1 cellular context compared by ENCODE assay signal in the genomic region with DNA sequence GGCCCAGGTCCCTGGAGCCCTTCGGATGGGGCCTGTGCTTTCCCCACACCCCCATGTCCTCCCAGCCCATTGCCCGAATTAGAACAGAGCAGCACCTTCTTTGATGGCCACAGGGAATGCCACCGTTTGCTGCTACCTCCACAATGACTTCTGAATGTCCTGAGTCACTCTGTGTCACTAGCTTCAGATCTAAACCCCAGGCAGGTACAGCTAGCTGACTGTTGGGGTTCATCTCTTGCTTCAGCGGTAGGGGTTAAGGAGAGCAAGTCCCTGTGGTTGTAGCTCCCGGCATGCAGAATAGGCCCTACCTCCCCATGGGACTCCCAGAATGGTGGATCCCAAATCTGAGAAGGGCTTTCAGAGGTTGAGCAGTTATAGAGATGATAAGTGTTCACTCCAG.
TF ChIP-seq lines count a peak whose summit lies in the region.

No MANE protein-coding gene starts in this region.

TF ChIP-seq in GM23338, 12 proteins besides CTCF, POLR2A, EP300 and RAD21 (continued from another document):
- TF ChIP-seq, protein P1, sequence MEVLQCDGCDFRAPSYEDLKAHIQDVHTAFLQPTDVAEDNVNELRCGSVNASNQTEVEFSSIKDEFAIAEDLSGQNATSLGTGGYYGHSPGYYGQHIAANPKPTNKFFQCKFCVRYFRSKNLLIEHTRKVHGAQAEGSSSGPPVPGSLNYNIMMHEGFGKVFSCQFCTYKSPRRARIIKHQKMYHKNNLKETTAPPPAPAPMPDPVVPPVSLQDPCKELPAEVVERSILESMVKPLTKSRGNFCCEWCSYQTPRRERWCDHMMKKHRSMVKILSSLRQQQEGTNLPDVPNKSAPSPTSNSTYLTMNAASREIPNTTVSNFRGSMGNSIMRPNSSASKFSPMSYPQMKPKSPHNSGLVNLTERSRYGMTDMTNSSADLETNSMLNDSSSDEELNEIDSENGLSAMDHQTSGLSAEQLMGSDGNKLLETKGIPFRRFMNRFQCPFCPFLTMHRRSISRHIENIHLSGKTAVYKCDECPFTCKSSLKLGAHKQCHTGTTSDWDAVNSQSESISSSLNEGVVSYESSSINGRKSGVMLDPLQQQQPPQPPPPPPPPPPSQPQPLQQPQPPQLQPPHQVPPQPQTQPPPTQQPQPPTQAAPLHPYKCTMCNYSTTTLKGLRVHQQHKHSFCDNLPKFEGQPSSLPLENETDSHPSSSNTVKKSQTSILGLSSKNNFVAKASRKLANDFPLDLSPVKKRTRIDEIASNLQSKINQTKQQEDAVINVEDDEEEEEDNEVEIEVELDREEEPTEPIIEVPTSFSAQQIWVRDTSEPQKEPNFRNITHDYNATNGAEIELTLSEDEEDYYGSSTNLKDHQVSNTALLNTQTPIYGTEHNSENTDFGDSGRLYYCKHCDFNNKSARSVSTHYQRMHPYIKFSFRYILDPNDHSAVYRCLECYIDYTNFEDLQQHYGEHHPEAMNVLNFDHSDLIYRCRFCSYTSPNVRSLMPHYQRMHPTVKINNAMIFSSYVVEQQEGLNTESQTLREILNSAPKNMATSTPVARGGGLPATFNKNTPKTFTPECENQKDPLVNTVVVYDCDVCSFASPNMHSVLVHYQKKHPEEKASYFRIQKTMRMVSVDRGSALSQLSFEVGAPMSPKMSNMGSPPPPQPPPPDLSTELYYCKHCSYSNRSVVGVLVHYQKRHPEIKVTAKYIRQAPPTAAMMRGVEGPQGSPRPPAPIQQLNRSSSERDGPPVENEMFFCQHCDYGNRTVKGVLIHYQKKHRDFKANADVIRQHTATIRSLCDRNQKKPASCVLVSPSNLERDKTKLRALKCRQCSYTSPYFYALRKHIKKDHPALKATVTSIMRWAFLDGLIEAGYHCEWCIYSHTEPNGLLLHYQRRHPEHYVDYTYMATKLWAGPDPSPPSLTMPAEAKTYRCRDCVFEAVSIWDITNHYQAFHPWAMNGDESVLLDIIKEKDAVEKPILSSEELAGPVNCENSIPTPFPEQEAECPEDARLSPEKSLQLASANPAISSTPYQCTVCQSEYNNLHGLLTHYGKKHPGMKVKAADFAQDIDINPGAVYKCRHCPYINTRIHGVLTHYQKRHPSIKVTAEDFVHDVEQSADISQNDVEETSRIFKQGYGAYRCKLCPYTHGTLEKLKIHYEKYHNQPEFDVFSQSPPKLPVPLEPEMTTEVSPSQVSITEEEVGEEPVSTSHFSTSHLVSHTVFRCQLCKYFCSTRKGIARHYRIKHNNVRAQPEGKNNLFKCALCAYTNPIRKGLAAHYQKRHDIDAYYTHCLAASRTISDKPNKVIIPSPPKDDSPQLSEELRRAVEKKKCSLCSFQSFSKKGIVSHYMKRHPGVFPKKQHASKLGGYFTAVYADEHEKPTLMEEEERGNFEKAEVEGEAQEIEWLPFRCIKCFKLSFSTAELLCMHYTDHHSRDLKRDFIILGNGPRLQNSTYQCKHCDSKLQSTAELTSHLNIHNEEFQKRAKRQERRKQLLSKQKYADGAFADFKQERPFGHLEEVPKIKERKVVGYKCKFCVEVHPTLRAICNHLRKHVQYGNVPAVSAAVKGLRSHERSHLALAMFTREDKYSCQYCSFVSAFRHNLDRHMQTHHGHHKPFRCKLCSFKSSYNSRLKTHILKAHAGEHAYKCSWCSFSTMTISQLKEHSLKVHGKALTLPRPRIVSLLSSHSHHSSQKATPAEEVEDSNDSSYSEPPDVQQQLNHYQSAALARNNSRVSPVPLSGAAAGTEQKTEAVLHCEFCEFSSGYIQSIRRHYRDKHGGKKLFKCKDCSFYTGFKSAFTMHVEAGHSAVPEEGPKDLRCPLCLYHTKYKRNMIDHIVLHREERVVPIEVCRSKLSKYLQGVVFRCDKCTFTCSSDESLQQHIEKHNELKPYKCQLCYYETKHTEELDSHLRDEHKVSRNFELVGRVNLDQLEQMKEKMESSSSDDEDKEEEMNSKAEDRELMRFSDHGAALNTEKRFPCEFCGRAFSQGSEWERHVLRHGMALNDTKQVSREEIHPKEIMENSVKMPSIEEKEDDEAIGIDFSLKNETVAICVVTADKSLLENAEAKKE (CRISPR knock-in tag; IDR thresholded peaks at IDR 0.05), result no peak
- TF ChIP-seq STAT1 (IDR thresholded peaks at IDR 0.05; ENCODE audit: unreplicated experiment), result no peak
- TF ChIP-seq POLR2AphosphoS5 (IDR thresholded peaks at IDR 0.05; ENCODE audit: low read depth), result no peak
- TF ChIP-seq EZH2phosphoT487 (IDR thresholded peaks at IDR 0.05; ENCODE audit: unreplicated experiment), result no peak
- no peak for TF ChIP-seq ZNF114 (CRISPR knock-in tag; IDR thresholded peaks at IDR 0.05)
